ENCODE assay signal across 1 cellular context in the genomic region with DNA sequence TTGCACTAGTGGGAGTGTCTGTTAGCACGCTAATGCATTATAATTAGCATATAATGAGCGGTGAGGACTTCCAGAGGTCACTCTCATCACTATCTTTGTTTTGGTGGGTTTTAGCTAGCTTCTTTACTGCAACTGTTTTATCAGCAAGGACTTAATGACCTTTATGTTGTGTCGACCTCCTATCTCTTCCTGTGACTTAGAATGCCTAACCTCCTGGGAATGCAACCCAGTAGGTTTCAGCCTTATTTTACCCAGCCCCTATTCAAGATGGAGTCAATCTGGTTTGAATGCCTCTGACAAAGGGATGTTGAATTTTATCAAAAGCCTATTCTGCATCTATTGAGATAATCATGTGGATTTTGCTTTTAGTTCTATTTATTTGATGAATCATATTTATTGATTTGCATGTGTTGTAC.
TF ChIP-seq lines count a peak whose summit lies in the region.

No MANE protein-coding gene starts in this region.

TF ChIP-seq in K562, 482 proteins besides CTCF, POLR2A, EP300 and RAD21 (continued from another document and continues in another):
- TF ChIP-seq, protein P1, sequence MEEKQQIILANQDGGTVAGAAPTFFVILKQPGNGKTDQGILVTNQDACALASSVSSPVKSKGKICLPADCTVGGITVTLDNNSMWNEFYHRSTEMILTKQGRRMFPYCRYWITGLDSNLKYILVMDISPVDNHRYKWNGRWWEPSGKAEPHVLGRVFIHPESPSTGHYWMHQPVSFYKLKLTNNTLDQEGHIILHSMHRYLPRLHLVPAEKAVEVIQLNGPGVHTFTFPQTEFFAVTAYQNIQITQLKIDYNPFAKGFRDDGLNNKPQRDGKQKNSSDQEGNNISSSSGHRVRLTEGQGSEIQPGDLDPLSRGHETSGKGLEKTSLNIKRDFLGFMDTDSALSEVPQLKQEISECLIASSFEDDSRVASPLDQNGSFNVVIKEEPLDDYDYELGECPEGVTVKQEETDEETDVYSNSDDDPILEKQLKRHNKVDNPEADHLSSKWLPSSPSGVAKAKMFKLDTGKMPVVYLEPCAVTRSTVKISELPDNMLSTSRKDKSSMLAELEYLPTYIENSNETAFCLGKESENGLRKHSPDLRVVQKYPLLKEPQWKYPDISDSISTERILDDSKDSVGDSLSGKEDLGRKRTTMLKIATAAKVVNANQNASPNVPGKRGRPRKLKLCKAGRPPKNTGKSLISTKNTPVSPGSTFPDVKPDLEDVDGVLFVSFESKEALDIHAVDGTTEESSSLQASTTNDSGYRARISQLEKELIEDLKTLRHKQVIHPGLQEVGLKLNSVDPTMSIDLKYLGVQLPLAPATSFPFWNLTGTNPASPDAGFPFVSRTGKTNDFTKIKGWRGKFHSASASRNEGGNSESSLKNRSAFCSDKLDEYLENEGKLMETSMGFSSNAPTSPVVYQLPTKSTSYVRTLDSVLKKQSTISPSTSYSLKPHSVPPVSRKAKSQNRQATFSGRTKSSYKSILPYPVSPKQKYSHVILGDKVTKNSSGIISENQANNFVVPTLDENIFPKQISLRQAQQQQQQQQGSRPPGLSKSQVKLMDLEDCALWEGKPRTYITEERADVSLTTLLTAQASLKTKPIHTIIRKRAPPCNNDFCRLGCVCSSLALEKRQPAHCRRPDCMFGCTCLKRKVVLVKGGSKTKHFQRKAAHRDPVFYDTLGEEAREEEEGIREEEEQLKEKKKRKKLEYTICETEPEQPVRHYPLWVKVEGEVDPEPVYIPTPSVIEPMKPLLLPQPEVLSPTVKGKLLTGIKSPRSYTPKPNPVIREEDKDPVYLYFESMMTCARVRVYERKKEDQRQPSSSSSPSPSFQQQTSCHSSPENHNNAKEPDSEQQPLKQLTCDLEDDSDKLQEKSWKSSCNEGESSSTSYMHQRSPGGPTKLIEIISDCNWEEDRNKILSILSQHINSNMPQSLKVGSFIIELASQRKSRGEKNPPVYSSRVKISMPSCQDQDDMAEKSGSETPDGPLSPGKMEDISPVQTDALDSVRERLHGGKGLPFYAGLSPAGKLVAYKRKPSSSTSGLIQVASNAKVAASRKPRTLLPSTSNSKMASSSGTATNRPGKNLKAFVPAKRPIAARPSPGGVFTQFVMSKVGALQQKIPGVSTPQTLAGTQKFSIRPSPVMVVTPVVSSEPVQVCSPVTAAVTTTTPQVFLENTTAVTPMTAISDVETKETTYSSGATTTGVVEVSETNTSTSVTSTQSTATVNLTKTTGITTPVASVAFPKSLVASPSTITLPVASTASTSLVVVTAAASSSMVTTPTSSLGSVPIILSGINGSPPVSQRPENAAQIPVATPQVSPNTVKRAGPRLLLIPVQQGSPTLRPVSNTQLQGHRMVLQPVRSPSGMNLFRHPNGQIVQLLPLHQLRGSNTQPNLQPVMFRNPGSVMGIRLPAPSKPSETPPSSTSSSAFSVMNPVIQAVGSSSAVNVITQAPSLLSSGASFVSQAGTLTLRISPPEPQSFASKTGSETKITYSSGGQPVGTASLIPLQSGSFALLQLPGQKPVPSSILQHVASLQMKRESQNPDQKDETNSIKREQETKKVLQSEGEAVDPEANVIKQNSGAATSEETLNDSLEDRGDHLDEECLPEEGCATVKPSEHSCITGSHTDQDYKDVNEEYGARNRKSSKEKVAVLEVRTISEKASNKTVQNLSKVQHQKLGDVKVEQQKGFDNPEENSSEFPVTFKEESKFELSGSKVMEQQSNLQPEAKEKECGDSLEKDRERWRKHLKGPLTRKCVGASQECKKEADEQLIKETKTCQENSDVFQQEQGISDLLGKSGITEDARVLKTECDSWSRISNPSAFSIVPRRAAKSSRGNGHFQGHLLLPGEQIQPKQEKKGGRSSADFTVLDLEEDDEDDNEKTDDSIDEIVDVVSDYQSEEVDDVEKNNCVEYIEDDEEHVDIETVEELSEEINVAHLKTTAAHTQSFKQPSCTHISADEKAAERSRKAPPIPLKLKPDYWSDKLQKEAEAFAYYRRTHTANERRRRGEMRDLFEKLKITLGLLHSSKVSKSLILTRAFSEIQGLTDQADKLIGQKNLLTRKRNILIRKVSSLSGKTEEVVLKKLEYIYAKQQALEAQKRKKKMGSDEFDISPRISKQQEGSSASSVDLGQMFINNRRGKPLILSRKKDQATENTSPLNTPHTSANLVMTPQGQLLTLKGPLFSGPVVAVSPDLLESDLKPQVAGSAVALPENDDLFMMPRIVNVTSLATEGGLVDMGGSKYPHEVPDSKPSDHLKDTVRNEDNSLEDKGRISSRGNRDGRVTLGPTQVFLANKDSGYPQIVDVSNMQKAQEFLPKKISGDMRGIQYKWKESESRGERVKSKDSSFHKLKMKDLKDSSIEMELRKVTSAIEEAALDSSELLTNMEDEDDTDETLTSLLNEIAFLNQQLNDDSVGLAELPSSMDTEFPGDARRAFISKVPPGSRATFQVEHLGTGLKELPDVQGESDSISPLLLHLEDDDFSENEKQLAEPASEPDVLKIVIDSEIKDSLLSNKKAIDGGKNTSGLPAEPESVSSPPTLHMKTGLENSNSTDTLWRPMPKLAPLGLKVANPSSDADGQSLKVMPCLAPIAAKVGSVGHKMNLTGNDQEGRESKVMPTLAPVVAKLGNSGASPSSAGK (IDR thresholded peaks at IDR 0.05) = no peak
- TF ChIP-seq, protein P2, sequence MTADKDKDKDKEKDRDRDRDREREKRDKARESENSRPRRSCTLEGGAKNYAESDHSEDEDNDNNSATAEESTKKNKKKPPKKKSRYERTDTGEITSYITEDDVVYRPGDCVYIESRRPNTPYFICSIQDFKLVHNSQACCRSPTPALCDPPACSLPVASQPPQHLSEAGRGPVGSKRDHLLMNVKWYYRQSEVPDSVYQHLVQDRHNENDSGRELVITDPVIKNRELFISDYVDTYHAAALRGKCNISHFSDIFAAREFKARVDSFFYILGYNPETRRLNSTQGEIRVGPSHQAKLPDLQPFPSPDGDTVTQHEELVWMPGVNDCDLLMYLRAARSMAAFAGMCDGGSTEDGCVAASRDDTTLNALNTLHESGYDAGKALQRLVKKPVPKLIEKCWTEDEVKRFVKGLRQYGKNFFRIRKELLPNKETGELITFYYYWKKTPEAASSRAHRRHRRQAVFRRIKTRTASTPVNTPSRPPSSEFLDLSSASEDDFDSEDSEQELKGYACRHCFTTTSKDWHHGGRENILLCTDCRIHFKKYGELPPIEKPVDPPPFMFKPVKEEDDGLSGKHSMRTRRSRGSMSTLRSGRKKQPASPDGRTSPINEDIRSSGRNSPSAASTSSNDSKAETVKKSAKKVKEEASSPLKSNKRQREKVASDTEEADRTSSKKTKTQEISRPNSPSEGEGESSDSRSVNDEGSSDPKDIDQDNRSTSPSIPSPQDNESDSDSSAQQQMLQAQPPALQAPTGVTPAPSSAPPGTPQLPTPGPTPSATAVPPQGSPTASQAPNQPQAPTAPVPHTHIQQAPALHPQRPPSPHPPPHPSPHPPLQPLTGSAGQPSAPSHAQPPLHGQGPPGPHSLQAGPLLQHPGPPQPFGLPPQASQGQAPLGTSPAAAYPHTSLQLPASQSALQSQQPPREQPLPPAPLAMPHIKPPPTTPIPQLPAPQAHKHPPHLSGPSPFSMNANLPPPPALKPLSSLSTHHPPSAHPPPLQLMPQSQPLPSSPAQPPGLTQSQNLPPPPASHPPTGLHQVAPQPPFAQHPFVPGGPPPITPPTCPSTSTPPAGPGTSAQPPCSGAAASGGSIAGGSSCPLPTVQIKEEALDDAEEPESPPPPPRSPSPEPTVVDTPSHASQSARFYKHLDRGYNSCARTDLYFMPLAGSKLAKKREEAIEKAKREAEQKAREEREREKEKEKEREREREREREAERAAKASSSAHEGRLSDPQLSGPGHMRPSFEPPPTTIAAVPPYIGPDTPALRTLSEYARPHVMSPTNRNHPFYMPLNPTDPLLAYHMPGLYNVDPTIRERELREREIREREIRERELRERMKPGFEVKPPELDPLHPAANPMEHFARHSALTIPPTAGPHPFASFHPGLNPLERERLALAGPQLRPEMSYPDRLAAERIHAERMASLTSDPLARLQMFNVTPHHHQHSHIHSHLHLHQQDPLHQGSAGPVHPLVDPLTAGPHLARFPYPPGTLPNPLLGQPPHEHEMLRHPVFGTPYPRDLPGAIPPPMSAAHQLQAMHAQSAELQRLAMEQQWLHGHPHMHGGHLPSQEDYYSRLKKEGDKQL (CRISPR knock-in tag; IDR thresholded peaks at IDR 0.05; ENCODE audit: borderline replicate concordance) = no peak
- TF ChIP-seq SRSF3 (IDR thresholded peaks at IDR 0.05; ENCODE audit: insufficient read depth, low read length) = no peak
- no peak for TF ChIP-seq NFIC (IDR thresholded peaks at IDR 0.05)
- no peak for TF ChIP-seq RBM39 (optimal IDR thresholded peaks at IDR 0.05; ENCODE audit: low read depth, low read length)
- TF ChIP-seq CHCHD3 (CRISPR knock-in tag; IDR thresholded peaks at IDR 0.05) = no peak
- TF ChIP-seq PCBP2 (IDR thresholded peaks at IDR 0.05; ENCODE audit: low read depth, low read length, poor library complexity, severe bottlenecking) = no peak
- TF ChIP-seq CSDE1 (IDR thresholded peaks at IDR 0.05) = no peak
- no peak for TF ChIP-seq ZNF217 (CRISPR knock-in tag; IDR thresholded peaks at IDR 0.05)
- TF ChIP-seq TRIM28 (IDR thresholded peaks at IDR 0.05) = no peak
- TF ChIP-seq, protein P3, sequence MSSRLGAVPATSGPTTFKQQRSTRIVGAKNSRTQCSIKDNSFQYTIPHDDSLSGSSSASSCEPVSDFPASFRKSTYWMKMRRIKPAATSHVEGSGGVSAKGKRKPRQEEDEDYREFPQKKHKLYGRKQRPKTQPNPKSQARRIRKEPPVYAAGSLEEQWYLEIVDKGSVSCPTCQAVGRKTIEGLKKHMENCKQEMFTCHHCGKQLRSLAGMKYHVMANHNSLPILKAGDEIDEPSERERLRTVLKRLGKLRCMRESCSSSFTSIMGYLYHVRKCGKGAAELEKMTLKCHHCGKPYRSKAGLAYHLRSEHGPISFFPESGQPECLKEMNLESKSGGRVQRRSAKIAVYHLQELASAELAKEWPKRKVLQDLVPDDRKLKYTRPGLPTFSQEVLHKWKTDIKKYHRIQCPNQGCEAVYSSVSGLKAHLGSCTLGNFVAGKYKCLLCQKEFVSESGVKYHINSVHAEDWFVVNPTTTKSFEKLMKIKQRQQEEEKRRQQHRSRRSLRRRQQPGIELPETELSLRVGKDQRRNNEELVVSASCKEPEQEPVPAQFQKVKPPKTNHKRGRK (tag; IDR thresholded peaks at IDR 0.05) = no peak
- TF ChIP-seq HNRNPH1 (optimal IDR thresholded peaks at IDR 0.05; ENCODE audit: low read depth, low read length) = no peak
- TF ChIP-seq PML (IDR thresholded peaks at IDR 0.05; ENCODE audit: low read length) = no peak
- no peak for TF ChIP-seq ZBTB8A (IDR thresholded peaks at IDR 0.05; ENCODE audit: partially characterized antibody)
- no peak for TF ChIP-seq RBFOX2 (IDR thresholded peaks at IDR 0.05; ENCODE audit: low read depth, low read length)
- no peak for TF ChIP-seq SETDB1 (IDR thresholded peaks at IDR 0.05; ENCODE audit: low read length)
- TF ChIP-seq CBX3 (IDR thresholded peaks at IDR 0.05; ENCODE audit: borderline replicate concordance in 1 of 2, low read length in 2 of 2) = no peak
- TF ChIP-seq ZNF551 (CRISPR knock-in tag; IDR thresholded peaks at IDR 0.05) = no peak
- TF ChIP-seq PURB (CRISPR knock-in tag; IDR thresholded peaks at IDR 0.05; ENCODE audit: low read depth) = no peak
- TF ChIP-seq, protein P4, sequence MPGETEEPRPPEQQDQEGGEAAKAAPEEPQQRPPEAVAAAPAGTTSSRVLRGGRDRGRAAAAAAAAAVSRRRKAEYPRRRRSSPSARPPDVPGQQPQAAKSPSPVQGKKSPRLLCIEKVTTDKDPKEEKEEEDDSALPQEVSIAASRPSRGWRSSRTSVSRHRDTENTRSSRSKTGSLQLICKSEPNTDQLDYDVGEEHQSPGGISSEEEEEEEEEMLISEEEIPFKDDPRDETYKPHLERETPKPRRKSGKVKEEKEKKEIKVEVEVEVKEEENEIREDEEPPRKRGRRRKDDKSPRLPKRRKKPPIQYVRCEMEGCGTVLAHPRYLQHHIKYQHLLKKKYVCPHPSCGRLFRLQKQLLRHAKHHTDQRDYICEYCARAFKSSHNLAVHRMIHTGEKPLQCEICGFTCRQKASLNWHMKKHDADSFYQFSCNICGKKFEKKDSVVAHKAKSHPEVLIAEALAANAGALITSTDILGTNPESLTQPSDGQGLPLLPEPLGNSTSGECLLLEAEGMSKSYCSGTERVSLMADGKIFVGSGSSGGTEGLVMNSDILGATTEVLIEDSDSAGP (CRISPR knock-in tag; IDR thresholded peaks at IDR 0.05) = no peak
- TF ChIP-seq PRMT5 (CRISPR knock-in tag; IDR thresholded peaks at IDR 0.05) = no peak
- no peak for TF ChIP-seq RFX7 (CRISPR knock-in tag; IDR thresholded peaks at IDR 0.05)
- no peak for TF ChIP-seq HNRNPL (IDR thresholded peaks at IDR 0.05; ENCODE audit: low read depth, low read length)
- no peak for TF ChIP-seq NUFIP1 (IDR thresholded peaks at IDR 0.05; ENCODE audit: partially characterized antibody)
- no peak for TF ChIP-seq CTBP1 (IDR thresholded peaks at IDR 0.05; ENCODE audit: borderline replicate concordance)
- TF ChIP-seq BRF1 (IDR thresholded peaks at IDR 0.05; ENCODE audit: borderline replicate concordance, extremely low read depth, insufficient read length) = no peak
- no peak for TF ChIP-seq EGR1 (conservative IDR thresholded peaks at IDR 0.05)
- TF ChIP-seq GABPB1 (CRISPR knock-in tag; IDR thresholded peaks at IDR 0.05) = no peak
- TF ChIP-seq, protein P5, sequence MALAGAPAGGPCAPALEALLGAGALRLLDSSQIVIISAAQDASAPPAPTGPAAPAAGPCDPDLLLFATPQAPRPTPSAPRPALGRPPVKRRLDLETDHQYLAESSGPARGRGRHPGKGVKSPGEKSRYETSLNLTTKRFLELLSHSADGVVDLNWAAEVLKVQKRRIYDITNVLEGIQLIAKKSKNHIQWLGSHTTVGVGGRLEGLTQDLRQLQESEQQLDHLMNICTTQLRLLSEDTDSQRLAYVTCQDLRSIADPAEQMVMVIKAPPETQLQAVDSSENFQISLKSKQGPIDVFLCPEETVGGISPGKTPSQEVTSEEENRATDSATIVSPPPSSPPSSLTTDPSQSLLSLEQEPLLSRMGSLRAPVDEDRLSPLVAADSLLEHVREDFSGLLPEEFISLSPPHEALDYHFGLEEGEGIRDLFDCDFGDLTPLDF (CRISPR knock-in tag; IDR thresholded peaks at IDR 0.05) = no peak
- no peak for TF ChIP-seq CBX2 (IDR thresholded peaks at IDR 0.05; ENCODE audit: insufficient read depth, low read length, poor library complexity, severe bottlenecking)
- no peak for TF ChIP-seq JUND (IDR thresholded peaks at IDR 0.05; ENCODE audit: borderline replicate concordance, low read depth, low read length)
- no peak for TF ChIP-seq JUND (tag; IDR thresholded peaks at IDR 0.05; ENCODE audit: borderline replicate concordance, low read depth, low read length)
- TF ChIP-seq OTX1 (CRISPR knock-in tag; IDR thresholded peaks at IDR 0.05) = no peak
- no peak for TF ChIP-seq TGIF2 (CRISPR knock-in tag; IDR thresholded peaks at IDR 0.05)
- TF ChIP-seq ZFP1 (CRISPR knock-in tag; IDR thresholded peaks at IDR 0.05) = no peak
- TF ChIP-seq CCNT2 (IDR thresholded peaks at IDR 0.05; ENCODE audit: borderline replicate concordance, extremely low read depth, insufficient read length, low read depth, low read length) = no peak
- no peak for TF ChIP-seq HLTF (IDR thresholded peaks at IDR 0.05)
- no peak for TF ChIP-seq SPI1 (IDR thresholded peaks at IDR 0.05; ENCODE audit: borderline replicate concordance, low read depth, low read length)
